ENCODE assay signal across 8 cellular contexts in genomic region chr12:121060149-121061001, GRCh38. TPM values are rescaled to one million over a fixed set of nuclear protein-coding genes. Genes with fewer than 3 reads are reported as not detected.
A peak's percentile ranks its signal among the peaks of the same experiment; 100 is the strongest.
DNase-seq lines count a peak whose midpoint lies in the region; ATAC-seq and TF ChIP-seq lines count a peak whose summit lies in the region.

No MANE protein-coding gene starts in this region.

- H3K4me1 ChIP-seq in Peyer's patch (peaks cover 0 to 6% (median 0%) of the 10 kb centered on the region in 4 donors), parathyroid adenoma (no peaks in the 10 kb centered on the region)

- H3K27ac Mint-ChIP-seq in Calu3 (ENCODE audit: unreplicated experiment): peak overlapping the region; percentile 60

- H3K27me3 Mint-ChIP-seq in Calu3 (ENCODE audit: unreplicated experiment): no peaks in the 10 kb centered on the region

- peak; percentile 84 for ATAC-seq in GM19351 (IDR thresholded peaks at IDR 0.05; ENCODE audit: unreplicated experiment)
- peak; percentile 64 for ATAC-seq in HG03457 (IDR thresholded peaks at IDR 0.05; ENCODE audit: unreplicated experiment)

- peaks cover 7% of the 10 kb centered on the region for H3K4me1 Mint-ChIP-seq in Calu3 (ENCODE audit: low read depth, unreplicated experiment)

- no peaks in the 10 kb centered on the region for H3K79me2 ChIP-seq in parathyroid adenoma

- no peaks in the 10 kb centered on the region for H3K36me3 Mint-ChIP-seq in Calu3 (ENCODE audit: insufficient read depth, unreplicated experiment)

- H3K9me3 Mint-ChIP-seq in Calu3 (ENCODE audit: low read depth, unreplicated experiment): no peaks in the 10 kb centered on the region

- TF ChIP-seq CTCF in Calu3 (IDR thresholded peaks at IDR 0.05; ENCODE audit: unreplicated experiment) (peak; percentile 41), Peyer's patch (IDR thresholded peaks at IDR 0.05) (peak; percentile 26 to 68 (median 62)), parathyroid adenoma (IDR thresholded peaks at IDR 0.05) (peak; percentile 33)

- no TSS peak for BruUV-seq in Calu3 (replicated peaks; lab: Mats Ljungman, UMichigan)

- peak; percentile 49 for DNase-seq in Calu3
- DNase-seq in Peyer's patch: peak; percentile 55 to 78 (median 56)
- DNase-seq in activated effector memory CD4-positive, alpha-beta T cell treated with Interleukin-2 at 50 U/mL for 16 hours: peak; percentile 53
- DNase-seq in foreskin melanocyte: peak; percentile 54
- DNase-seq in T1000 (lab: John Stamatoyannopoulos, UW): no peak

- no peak overlapping the region for H3K9ac ChIP-seq in parathyroid adenoma

- CTCF ChIA-PET in Calu3 (lab: Charles Lee): interaction anchor here (0.6 to 1.3 kb wide), 6 partner anchors 9 to 568 kb away, joined by 3 to 9 read pairs (median 4); no protein-coding TSS in a partner anchor

- H3K27me3 ChIP-seq in Peyer's patch (no peaks in the 10 kb centered on the region), parathyroid adenoma (ENCODE audit: control insufficient read depth, insufficient read depth, low read length) (no peaks in the 10 kb centered on the region)

- H3K9me3 ChIP-seq in Peyer's patch: no peaks in the 10 kb centered on the region
- no peaks in the 10 kb centered on the region for H3K9me3 ChIP-seq in parathyroid adenoma (ENCODE audit: control insufficient read depth, low read length)

- peak overlapping the region; percentile 49 for H3K4me2 ChIP-seq in parathyroid adenoma (ENCODE audit: low read length)

- H3K4me3 ChIP-seq in Peyer's patch (peak overlapping the region; percentile 17 to 46 (median 37)), parathyroid adenoma (ENCODE audit: low read depth, low read length) (peak overlapping the region; percentile 46)

- H3K36me3 ChIP-seq in Peyer's patch: no peaks in the 10 kb centered on the region
- no peaks in the 10 kb centered on the region for H3K36me3 ChIP-seq in parathyroid adenoma (ENCODE audit: control insufficient read depth, insufficient read depth, low read length)

- H2AFZ ChIP-seq in parathyroid adenoma: peak overlapping the region; percentile 49

- peak overlapping the region; percentile 43 for H3K4me3 Mint-ChIP-seq in Calu3 (ENCODE audit: low read depth, unreplicated experiment)

- H3K27ac ChIP-seq in Peyer's patch: peak overlapping the region; percentile 57 to 71 (median 64)
- H3K27ac ChIP-seq in parathyroid adenoma: peak overlapping the region; percentile 39

- TF ChIP-seq POLR2A in Peyer's patch (IDR thresholded peaks at IDR 0.05): no peak

- intact Hi-C loops in Calu3 (cut with micrococcal nuclease; ENCODE audit: unreplicated experiment): loop anchor here (2.0 to 5.0 kb wide), 3 partner anchors 37 to 162 kb away; no protein-coding TSS in a partner anchor

RNA-seq across cellular contexts. Expression of gene OASL, which starts 21.3 kb away (rescaled TPM):
- 73.7 and 231 TPM in 2 replicates for total RNA-seq in Calu3 (2022)
- 1 to 10 TPM in 1 of 4 donors, under 1 TPM in 2, not detected in 1; 0.66 to 1.2 (median 0.94) TPM for total RNA-seq in Peyer's patch

RNA-seq across cellular contexts. Expression of gene C12orf43, which starts 44.1 kb away (rescaled TPM):
- 26.2 and 28.7 TPM in 2 replicates for total RNA-seq in Calu3 (2022)
- total RNA-seq in Peyer's patch: 10 to 100 TPM in 2 of 4 donors, 1 to 10 TPM in 2; 7.6 to 16.5 (median 12.0) TPM

Comparison
In these comparisons a context has a peak if more than half of its experiments do, and no peak if none do; other contexts are left out.
1. RNA of gene OASL, which starts 21.3 kb away (total RNA-seq): 73.7 to 231 TPM in Calu3; 0.66 to 1.2 TPM in Peyer's patch; every median in the first group is over 10 times any median in the second.
2. Peak in every context shown above with its lines, with median percentiles within 50 percentile points of each other: CTCF ChIP-seq.